Comparison of ENCODE assay signal across 17 cellular contexts in genomic region chr2:70921031-70921430, GRCh38. TPM values are rescaled to one million over a fixed set of nuclear protein-coding genes. Genes with fewer than 3 reads are reported as not detected.
DNase-seq lines count a peak whose midpoint lies in the region; ATAC-seq, FAIRE-seq and TF ChIP-seq lines count a peak whose summit lies in the region.
"Had no signal": no experiment of that assay in that cellular context is flagged by ENCODE, and none has a peak within 500 bp of the region (broad histone marks: within the 10 kb centered on the region; RNA-seq: fewer than 3 reads in every experiment).

No MANE protein-coding gene starts in this region.

- no peak for TF ChIP-seq CTCF in pancreas (IDR thresholded peaks at IDR 0.05)
- TF ChIP-seq CTCF in CD14-positive monocyte (IDR thresholded peaks at IDR 0.05), result no peak

- no peak overlapping the region for H3K4me3 Mint-ChIP-seq in activated naive CD8-positive, alpha-beta T cell treated with anti-CD3 and anti-CD28 coated beads, Interleukin-2, amount 10 ng/mL, durations not matched to agents 7 days and 5 days
- no peak overlapping the region for H3K4me3 Mint-ChIP-seq in activated naive CD8-positive, alpha-beta T cell treated with anti-CD3 and anti-CD28 coated beads, Interleukin-2, amount 50 U/mL, for 24 hours
- no peak overlapping the region for H3K4me3 Mint-ChIP-seq in CD14-positive monocyte

- H3K27me3 Mint-ChIP-seq in activated naive CD8-positive, alpha-beta T cell treated with anti-CD3 and anti-CD28 coated beads, Interleukin-2, amount 10 ng/mL, durations not matched to agents 7 days and 5 days, result peaks cover 16% of the 10 kb centered on the region
- H3K27me3 Mint-ChIP-seq in activated naive CD8-positive, alpha-beta T cell treated with anti-CD3 and anti-CD28 coated beads, Interleukin-2, amount 50 U/mL, for 24 hours, result peaks cover 20% of the 10 kb centered on the region
- peaks cover 30 to 37% (median 31%) of the 10 kb centered on the region in 3 donors for H3K27me3 Mint-ChIP-seq in CD14-positive monocyte (ENCODE audit: low read depth in 3 of 3)

- H3K27ac ChIP-seq in pancreas, result peak overlapping the region in 3 of 4 donors; percentile 24 to 62 (median 27)
- H3K27ac ChIP-seq: C4-2B had no signal

- DNase-seq in activated naive CD8-positive, alpha-beta T cell treated with anti-CD3 and anti-CD28 coated beads, Interleukin-2, amount 10 ng/mL, durations not matched to agents 7 days and 5 days, result peak; percentile 17
- no peak for DNase-seq in activated naive CD8-positive, alpha-beta T cell treated with anti-CD3 and anti-CD28 coated beads, Interleukin-2, amount 50 U/mL, for 24 hours
- DNase-seq in ecto neural progenitor cell (ENCODE audit: low spot score), result peak; percentile 36
- peak in 2 of 6 donors; percentile 13 to 45 for DNase-seq in pancreas
- DNase-seq in activated CD4-positive, alpha-beta T cell treated with anti-CD3 and anti-CD28 coated beads for 4 hours, result no peak
- DNase-seq in GM19239 (ENCODE audit: insufficient read length, low spot score), result no peak
- no peak for DNase-seq in CD14-positive monocyte (ENCODE audit: low spot score)
- DNase-seq: NCI-H1417, NCI-H2029, NCI-H2171, NCI-H446 treated with DMSO at 0.1 percent for 48 hours, OCI-M1, SHP77 treated with DMSO at 0.1 percent for 48 hours had no signal

- intact Hi-C loops in pancreas (cut with DNase I) (no loop called here), CD14-positive monocyte (cut with micrococcal nuclease) (loop anchor here in 1 of 2 donors (5.0 kb wide), 1 partner anchor 134 kb away; no protein-coding TSS in a partner anchor)

- POLR2A ChIA-PET in activated naive CD8-positive, alpha-beta T cell treated with anti-CD3 and anti-CD28 coated beads, Interleukin-2, amount 10 ng/mL, durations not matched to agents 7 days and 5 days (lab: Charles Lee), result no interaction called here

- H3K9me3 ChIP-seq in pancreas, result no peaks in the 10 kb centered on the region
- H3K9me3 ChIP-seq: HAP-1 had no signal

- H3K27ac Mint-ChIP-seq in activated naive CD8-positive, alpha-beta T cell treated with anti-CD3 and anti-CD28 coated beads, Interleukin-2, amount 10 ng/mL, durations not matched to agents 7 days and 5 days, result no peak overlapping the region
- H3K27ac Mint-ChIP-seq in activated naive CD8-positive, alpha-beta T cell treated with anti-CD3 and anti-CD28 coated beads, Interleukin-2, amount 50 U/mL, for 24 hours, result no peak overlapping the region
- no peak overlapping the region for H3K27ac Mint-ChIP-seq in CD14-positive monocyte

- WGBS in pancreas, 2 donors, result 95 to 98% methylated on average over 12 of the region's 12 CpGs

- no peak for FAIRE-seq in pancreas (lab: Jason Lieb, UNC)
- no peak for FAIRE-seq in GM19239 (lab: Jason Lieb, UNC)

- H3K4me1 Mint-ChIP-seq in activated naive CD8-positive, alpha-beta T cell treated with anti-CD3 and anti-CD28 coated beads, Interleukin-2, amount 10 ng/mL, durations not matched to agents 7 days and 5 days, result peaks cover 2% of the 10 kb centered on the region
- H3K4me1 Mint-ChIP-seq in activated naive CD8-positive, alpha-beta T cell treated with anti-CD3 and anti-CD28 coated beads, Interleukin-2, amount 50 U/mL, for 24 hours, result no peaks in the 10 kb centered on the region
- no peaks in the 10 kb centered on the region for H3K4me1 Mint-ChIP-seq in CD14-positive monocyte

- no peaks in the 10 kb centered on the region for H3K27me3 ChIP-seq in pancreas

- H3K36me3 Mint-ChIP-seq in activated naive CD8-positive, alpha-beta T cell treated with anti-CD3 and anti-CD28 coated beads, Interleukin-2, amount 10 ng/mL, durations not matched to agents 7 days and 5 days, result no peaks in the 10 kb centered on the region
- H3K36me3 Mint-ChIP-seq in activated naive CD8-positive, alpha-beta T cell treated with anti-CD3 and anti-CD28 coated beads, Interleukin-2, amount 50 U/mL, for 24 hours (ENCODE audit: low read depth), result no peaks in the 10 kb centered on the region
- H3K36me3 Mint-ChIP-seq in CD14-positive monocyte, result no peaks in the 10 kb centered on the region

- H3K36me3 ChIP-seq in pancreas, result no peaks in the 10 kb centered on the region
- H3K36me3 ChIP-seq: HAP-1 had no signal

- no peak for ATAC-seq in activated naive CD8-positive, alpha-beta T cell treated with anti-CD3 and anti-CD28 coated beads, Interleukin-2, amount 10 ng/mL, durations not matched to agents 7 days and 5 days (ENCODE audit: low read depth)
- ATAC-seq in activated naive CD8-positive, alpha-beta T cell treated with anti-CD3 and anti-CD28 coated beads, Interleukin-2, amount 50 U/mL, for 24 hours, result no peak
- no peak for ATAC-seq in pancreas

- H3K4me3 ChIP-seq in pancreas, result no peak overlapping the region
- H3K4me3 ChIP-seq: HAP-1 had no signal

- H3K4me1 ChIP-seq in pancreas, result no peaks in the 10 kb centered on the region
- H3K4me1 ChIP-seq: HAP-1 had no signal

- no peaks in the 10 kb centered on the region for H3K9me3 Mint-ChIP-seq in activated naive CD8-positive, alpha-beta T cell treated with anti-CD3 and anti-CD28 coated beads, Interleukin-2, amount 10 ng/mL, durations not matched to agents 7 days and 5 days
- H3K9me3 Mint-ChIP-seq in activated naive CD8-positive, alpha-beta T cell treated with anti-CD3 and anti-CD28 coated beads, Interleukin-2, amount 50 U/mL, for 24 hours, result no peaks in the 10 kb centered on the region
- peaks cover 0 to 3% (median 0%) of the 10 kb centered on the region in 7 donors for H3K9me3 Mint-ChIP-seq in CD14-positive monocyte

RNA-seq across cellular contexts. Expression of gene ATP6V1B1, which starts 14.7 kb away (rescaled TPM):
- not detected for total RNA-seq in activated naive CD8-positive, alpha-beta T cell treated with anti-CD3 and anti-CD28 coated beads, Interleukin-2, amount 10 ng/mL, durations not matched to agents 7 days and 5 days
- 1 to 10 TPM; 1.4 to 3.1 (median 2.4) TPM for total RNA-seq in pancreas
- 10 to 100 TPM; 10.9 to 17.0 TPM for polyA plus RNA-seq in pancreas
- polyA plus RNA-seq in CD14-positive monocyte, result not detected
- total RNA-seq: HT1080 had no signal

RNA-seq across cellular contexts. Expression of gene VAX2, which starts 20.7 kb away (rescaled TPM):
- total RNA-seq in activated naive CD8-positive, alpha-beta T cell treated with anti-CD3 and anti-CD28 coated beads, Interleukin-2, amount 10 ng/mL, durations not matched to agents 7 days and 5 days, result not detected
- total RNA-seq in pancreas, result 1 to 10 TPM in 4 of 6 donors, under 1 TPM in 2; 0.83 to 2.0 (median 1.2) TPM
- polyA plus RNA-seq in pancreas, result 1 to 10 TPM; 3.5 to 7.0 TPM
- not detected for polyA plus RNA-seq in CD14-positive monocyte
- total RNA-seq: HT1080 had no signal

RNA-seq across cellular contexts. Expression of gene ANKRD53, which starts 57.4 kb away (rescaled TPM):
- total RNA-seq in activated naive CD8-positive, alpha-beta T cell treated with anti-CD3 and anti-CD28 coated beads, Interleukin-2, amount 10 ng/mL, durations not matched to agents 7 days and 5 days, result under 1 TPM; 0.28 to 0.33 TPM
- 1 to 10 TPM; 3.5 to 9.0 (median 5.6) TPM for total RNA-seq in pancreas
- polyA plus RNA-seq in pancreas, result 10 to 100 TPM in 1 of 2 donors, 1 to 10 TPM in 1; 7.8 to 10.2 TPM
- not detected for polyA plus RNA-seq in CD14-positive monocyte
- total RNA-seq: RPMI7951 had no signal

Comparison
In these comparisons a context has a peak if more than half of its experiments do, and no peak if none do; other contexts are left out.
1. DNase-seq: peak in activated naive CD8-positive, alpha-beta T cell treated with anti-CD3 and anti-CD28 coated beads, Interleukin-2, amount 10 ng/mL, durations not matched to agents 7 days and 5 days (single experiment) and ecto neural progenitor cell (single experiment); none in activated naive CD8-positive, alpha-beta T cell treated with anti-CD3 and anti-CD28 coated beads, Interleukin-2, amount 50 U/mL, for 24 hours (single experiment), activated CD4-positive, alpha-beta T cell treated with anti-CD3 and anti-CD28 coated beads for 4 hours (0 of 2), GM19239 (single experiment) and CD14-positive monocyte (single experiment).